11 cellular contexts compared by ENCODE assay signal in the genomic region with DNA sequence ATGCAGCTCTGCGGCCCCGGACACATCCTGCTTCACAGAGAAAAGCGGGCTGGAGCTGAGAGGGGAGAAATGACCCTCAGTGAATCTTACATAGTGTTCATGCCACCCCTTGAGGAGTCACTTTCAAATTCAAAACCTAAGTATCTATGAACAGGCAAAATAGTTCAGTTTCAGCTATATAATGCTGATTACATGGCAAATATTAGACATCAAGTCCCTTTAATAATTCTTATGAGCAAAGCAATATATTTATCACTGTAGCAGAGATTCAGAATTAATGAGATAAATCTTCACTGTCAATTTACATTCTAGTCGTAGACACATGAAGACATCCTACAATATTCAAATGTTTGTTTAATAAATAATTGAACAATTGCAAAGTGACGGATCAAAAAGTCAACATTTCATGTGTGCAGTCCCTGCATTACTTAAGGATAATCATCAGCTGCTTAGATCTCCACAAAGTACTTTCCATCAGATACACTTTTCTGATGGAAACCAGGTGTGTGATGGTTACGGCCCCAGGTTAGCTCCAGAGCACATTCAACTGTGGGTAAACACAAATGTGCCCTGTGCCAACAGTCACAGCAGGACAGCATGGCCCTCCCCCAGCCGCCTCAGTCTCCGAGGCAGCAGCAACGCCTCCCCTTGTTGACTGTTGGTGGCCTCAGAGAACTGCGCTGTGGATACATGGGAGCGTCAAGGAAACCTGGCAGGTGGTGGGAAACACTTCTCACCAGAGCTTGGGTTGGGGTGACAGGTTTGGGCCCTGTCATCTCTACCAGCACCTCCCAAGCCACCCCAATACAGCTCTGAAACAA. TPM values are rescaled to one million over a fixed set of nuclear protein-coding genes. Genes with fewer than 3 reads are reported as not detected.
DNase-seq lines count a peak whose midpoint lies in the region; ATAC-seq, FAIRE-seq and TF ChIP-seq lines count a peak whose summit lies in the region.
"Had no signal": no experiment of that assay in that cellular context is flagged by ENCODE, and none has a peak within 500 bp of the region (broad histone marks: within the 10 kb centered on the region; RNA-seq: fewer than 3 reads in every experiment).

No MANE protein-coding gene starts in this region.

- 46% methylated on average over 11 of the region's 11 CpGs for WGBS in right cardiac atrium
- 8% methylated on average over 10 of the region's 11 CpGs for WGBS in HepG2 (ENCODE audit: low lambda C conversion rate)
- whole genome bisulfite sequencing in urinary bladder, result 48% methylated on average over 11 of the region's 11 CpGs

- no peak for TF ChIP-seq RAD21 in HepG2 (CRISPR knock-in tag; IDR thresholded peaks at IDR 0.05)

- H3K4me3 Mint-ChIP-seq in T-cell, result peak overlapping the region in 2 of 3 donors; percentile 17 to 59

- H4K20me1 ChIP-seq in HepG2 (ENCODE audit: insufficient read depth, low read length), result no peaks in the 10 kb centered on the region

- intact Hi-C loops in right cardiac atrium (cut with DNase I), result no loop called here
- intact Hi-C loops in cardiac septum (cut with DNase I), result no loop called here
- intact Hi-C loops in HepG2 (cut with micrococcal nuclease; ENCODE audit: unreplicated experiment), result no loop called here

- TF ChIP-seq POLR2A in HepG2 (IDR thresholded peaks at IDR 0.05; ENCODE audit: insufficient read depth in 1 of 2, low read depth in 2 of 2, low read length in 2 of 2) (no peak), GM18505 (IDR thresholded peaks at IDR 0.05; ENCODE audit: borderline replicate concordance, extremely low read depth, insufficient read depth, insufficient read length) (no peak)

- DNase-seq in right cardiac atrium, result no peak
- no peak for DNase-seq in cardiac septum (ENCODE audit: low spot score)
- DNase-seq in T-cell, result no peak
- peak; percentile 36 for DNase-seq in HepG2 (ENCODE audit: low spot score)
- DNase-seq in foreskin melanocyte, result no peak
- DNase-seq: sigmoid colon, SW 1271 had no signal

- peak overlapping the region; percentile 63 for H3K4me3 ChIP-seq in right cardiac atrium (ENCODE audit: low read length)
- H3K4me3 ChIP-seq in HepG2 (replicated peaks in 1 of 3; ENCODE audit: insufficient read depth in 1 of 3, low read depth in 2 of 3, low read length in 3 of 3), result peak overlapping the region; percentile 56 to 79 (median 76)
- H3K4me3 ChIP-seq in urinary bladder (ENCODE audit: low read depth, low read length), result peak overlapping the region; percentile 52

- no peak overlapping the region for H3K27ac ChIP-seq in right cardiac atrium (ENCODE audit: low read length)
- H3K27ac ChIP-seq in HepG2 (ENCODE audit: extremely low read length, insufficient read depth, low read length), result no peak overlapping the region
- no peak overlapping the region for H3K27ac ChIP-seq in urinary bladder (ENCODE audit: low read depth)
- H3K27ac ChIP-seq: sigmoid colon had no signal

- TF ChIP-seq EP300 in HepG2 (IDR thresholded peaks at IDR 0.05; ENCODE audit: low read depth in 2 of 2, low read length in 2 of 2) (no peak), HepG2 (CRISPR knock-in tag; IDR thresholded peaks at IDR 0.05; ENCODE audit: borderline replicate concordance) (no peak)

- peak; percentile 54 for TF ChIP-seq CTCF in HepG2 (CRISPR knock-in tag; IDR thresholded peaks at IDR 0.05)

- H3K9me3 ChIP-seq in right cardiac atrium (ENCODE audit: control insufficient read depth, low read length) (no peaks in the 10 kb centered on the region), HepG2 (ENCODE audit: low read length) (no peaks in the 10 kb centered on the region)
- H3K9me3 ChIP-seq: sigmoid colon had no signal

- no peak for FAIRE-seq in HepG2 (lab: Jason Lieb, UNC)
- FAIRE-seq: colon had no signal

- H3K79me2 ChIP-seq in HepG2 (ENCODE audit: insufficient read depth, low read length), result no peaks in the 10 kb centered on the region

- no peaks in the 10 kb centered on the region for H3K9me3 Mint-ChIP-seq in T-cell

- H3K36me3 Mint-ChIP-seq in T-cell, result no peaks in the 10 kb centered on the region

- peaks cover 0 to 11% (median 2%) of the 10 kb centered on the region in 3 donors for H3K4me1 Mint-ChIP-seq in T-cell

- in situ Hi-C loops in HepG2 (cut with HindIII; ENCODE audit: extremely low pct_ligation_motif_present, low pct_unique_long_range_greater_than_20kb), result no loop called here

- H3K36me3 ChIP-seq in HepG2 (replicated peaks in 1 of 2; ENCODE audit: control insufficient read depth in 1 of 2, insufficient read depth in 2 of 2, low read length in 2 of 2) (no peaks in the 10 kb centered on the region), urinary bladder (ENCODE audit: insufficient read depth) (no peaks in the 10 kb centered on the region)
- H3K36me3 ChIP-seq: sigmoid colon had no signal

- peak overlapping the region; percentile 90 for H3K4me2 ChIP-seq in HepG2 (ENCODE audit: low read depth, low read length)

- no peak overlapping the region for H3K9ac ChIP-seq in HepG2 (ENCODE audit: insufficient read depth, low read depth, low read length)

- no peaks in the 10 kb centered on the region for H3K4me1 ChIP-seq in right cardiac atrium (ENCODE audit: control insufficient read depth, insufficient read depth, low read length)
- H3K4me1 ChIP-seq in HepG2 (ENCODE audit: insufficient read depth, low read length), result peaks cover 29% of the 10 kb centered on the region
- H3K4me1 ChIP-seq in urinary bladder (ENCODE audit: insufficient read depth), result peaks cover 5% of the 10 kb centered on the region

- no peak overlapping the region for H3K27ac Mint-ChIP-seq in T-cell

- CTCF ChIA-PET in T-cell (lab: Charles Lee), result interaction anchor here in 1 of 2 donors (0.9 kb wide), 1 partner anchor 72 kb away, joined by 3 read pairs; no protein-coding TSS in a partner anchor
- CTCF ChIA-PET in HepG2 (lab: Yijun Ruan, JAX; ENCODE audit: low intra/inter-chr PET ratio, low total read pairs), result no interaction called here

- no TSS peak for BruUV-seq in HepG2 (replicated peaks; lab: Mats Ljungman, UMichigan)

- H3K27me3 ChIP-seq in right cardiac atrium (ENCODE audit: control insufficient read depth, insufficient read depth), result no peaks in the 10 kb centered on the region
- H3K27me3 ChIP-seq in HepG2 (ENCODE audit: control insufficient read depth in 1 of 2, insufficient read depth in 2 of 2, low read length in 2 of 2), result peaks cover 13 to 51% of the 10 kb centered on the region in 2 experiments; a peak in 4 of 5 replicates

- H2AFZ ChIP-seq in HepG2 (ENCODE audit: low read length), result no peak overlapping the region

- POLR2A ChIA-PET in T-cell (lab: Charles Lee), result no interaction called here
- POLR2A ChIA-PET in HepG2 (lab: Yijun Ruan, JAX), result no interaction called here

- ATAC-seq in right cardiac atrium, result no peak
- ATAC-seq in T-cell (replicated peaks in 1 of 4), result no peak
- peak; percentile 48 for ATAC-seq in HepG2
- ATAC-seq in HG03097 (IDR thresholded peaks at IDR 0.05; ENCODE audit: low FRiP score, unreplicated experiment), result no peak
- no peak for ATAC-seq in GM18505 (IDR thresholded peaks at IDR 0.05; ENCODE audit: unreplicated experiment)

- H3K27me3 Mint-ChIP-seq in T-cell, result peaks cover 39 to 41% of the 10 kb centered on the region in 2 donors

RNA-seq across cellular contexts. Expression of a gene that starts 0.8 kb away (rescaled TPM):
- total RNA-seq in right cardiac atrium, result not detected
- polyA plus RNA-seq in right cardiac atrium, result 0.02 TPM
- total RNA-seq in cardiac septum, result 0.13 TPM
- not detected for total RNA-seq in T-cell
- total RNA-seq in HepG2 (2016; rRNA removed; fragmentation: Illumina TruSeq; extraction: Trizol), result 0.04 TPM in 1 of 2 replicates, not detected in the other
- not detected in 2 replicates for total RNA-seq in HepG2 (2016; cell fraction: cytosol; rRNA removed; fragmentation: Illumina TruSeq; extraction: Trizol; ENCODE audit: low read depth)
- 0.06 TPM in 1 of 2 replicates, not detected in the other for total RNA-seq in HepG2 (2016; cell fraction: insoluble cytoplasmic fraction; rRNA removed; fragmentation: Illumina TruSeq; extraction: Trizol)
- total RNA-seq in HepG2 (2016; cell fraction: membrane; rRNA removed; fragmentation: Illumina TruSeq; extraction: Trizol), result 0.09 TPM in 1 of 2 replicates, not detected in the other
- not detected in 2 replicates for total RNA-seq in HepG2 (2016; cell fraction: nucleus; rRNA removed; fragmentation: Illumina TruSeq; extraction: Trizol)
- 0.01 and 0.04 TPM in 2 replicates for polyA plus RNA-seq in HepG2 (2011; rRNA removed)
- 0.04 and 0.05 TPM in 2 replicates for polyA plus RNA-seq in HepG2 (2011; cell fraction: cytosol; rRNA removed)
- 0.10 TPM in 1 of 2 replicates, not detected in the other for polyA plus RNA-seq in HepG2 (2011; cell fraction: nucleus; rRNA removed)
- not detected in 2 replicates for polyA plus RNA-seq in HepG2 (2012)
- polyA plus RNA-seq in HepG2 (2016; cell fraction: cytosol; fragmentation: Illumina TruSeq; extraction: Trizol; ENCODE audit: low read depth), result not detected in 2 replicates
- polyA plus RNA-seq in HepG2 (2016; cell fraction: insoluble cytoplasmic fraction; fragmentation: Illumina TruSeq; extraction: Trizol; ENCODE audit: low read depth), result 0.10 and 0.19 TPM in 2 replicates
- polyA plus RNA-seq in HepG2 (2016; cell fraction: membrane; fragmentation: Illumina TruSeq; extraction: Trizol; ENCODE audit: low read depth), result 0.16 TPM in 1 of 2 replicates, not detected in the other
- polyA plus RNA-seq in HepG2 (2016; cell fraction: nucleus; fragmentation: Illumina TruSeq; extraction: Trizol; ENCODE audit: insufficient read depth, low read depth), result not detected in 2 replicates
- not detected in 2 replicates for polyA minus RNA-seq in HepG2 (2011; rRNA and poly(A)+ RNA removed; ENCODE audit: low replicate concordance)
- polyA minus RNA-seq in HepG2 (2011; cell fraction: cytosol; rRNA and poly(A)+ RNA removed), result not detected in 2 replicates
- polyA minus RNA-seq in HepG2 (2011; cell fraction: nucleus; rRNA and poly(A)+ RNA removed), result 0.12 TPM in 1 of 2 replicates, not detected in the other
- total RNA-seq in urinary bladder, result not detected
- not detected for polyA plus RNA-seq in urinary bladder

RNA-seq across cellular contexts. Expression of a gene that starts 33.4 kb away (rescaled TPM):
- 10 to 100 TPM; 23.6 to 25.2 (median 24.3) TPM for total RNA-seq in right cardiac atrium
- 45.8 TPM for polyA plus RNA-seq in right cardiac atrium
- total RNA-seq in cardiac septum, result 25.1 TPM
- 10 to 100 TPM; 13.8 to 32.0 (median 24.6) TPM for total RNA-seq in T-cell
- 90.7 and 115 TPM in 2 replicates for total RNA-seq in HepG2 (2016; rRNA removed; fragmentation: Illumina TruSeq; extraction: Trizol)
- 57.6 and 70.5 TPM in 2 replicates for total RNA-seq in HepG2 (2016; cell fraction: cytosol; rRNA removed; fragmentation: Illumina TruSeq; extraction: Trizol; ENCODE audit: low read depth)
- 91.5 and 114 TPM in 2 replicates for total RNA-seq in HepG2 (2016; cell fraction: insoluble cytoplasmic fraction; rRNA removed; fragmentation: Illumina TruSeq; extraction: Trizol)
- total RNA-seq in HepG2 (2016; cell fraction: membrane; rRNA removed; fragmentation: Illumina TruSeq; extraction: Trizol), result 89.7 and 105 TPM in 2 replicates
- total RNA-seq in HepG2 (2016; cell fraction: nucleus; rRNA removed; fragmentation: Illumina TruSeq; extraction: Trizol), result 87.1 and 96.7 TPM in 2 replicates
- 127 and 147 TPM in 2 replicates for polyA plus RNA-seq in HepG2 (2011; rRNA removed)
- 78.9 and 125 TPM in 2 replicates for polyA plus RNA-seq in HepG2 (2011; cell fraction: cytosol; rRNA removed)
- polyA plus RNA-seq in HepG2 (2011; cell fraction: nucleus; rRNA removed), result 56.7 and 94.6 TPM in 2 replicates
- 100 and 109 TPM in 2 replicates for polyA plus RNA-seq in HepG2 (2012)
- 67.5 and 94.2 TPM in 2 replicates for polyA plus RNA-seq in HepG2 (2016; cell fraction: cytosol; fragmentation: Illumina TruSeq; extraction: Trizol; ENCODE audit: low read depth)
- 112 and 116 TPM in 2 replicates for polyA plus RNA-seq in HepG2 (2016; cell fraction: insoluble cytoplasmic fraction; fragmentation: Illumina TruSeq; extraction: Trizol; ENCODE audit: low read depth)
- polyA plus RNA-seq in HepG2 (2016; cell fraction: membrane; fragmentation: Illumina TruSeq; extraction: Trizol; ENCODE audit: low read depth), result 96.5 and 108 TPM in 2 replicates
- 168 and 175 TPM in 2 replicates for polyA plus RNA-seq in HepG2 (2016; cell fraction: nucleus; fragmentation: Illumina TruSeq; extraction: Trizol; ENCODE audit: insufficient read depth, low read depth)
- polyA minus RNA-seq in HepG2 (2011; rRNA and poly(A)+ RNA removed; ENCODE audit: low replicate concordance), result 13.9 and 35.5 TPM in 2 replicates
- polyA minus RNA-seq in HepG2 (2011; cell fraction: cytosol; rRNA and poly(A)+ RNA removed), result 26.1 and 26.7 TPM in 2 replicates
- polyA minus RNA-seq in HepG2 (2011; cell fraction: nucleus; rRNA and poly(A)+ RNA removed), result 65.1 and 95.4 TPM in 2 replicates
- 37.4 TPM for total RNA-seq in urinary bladder
- 47.2 TPM for polyA plus RNA-seq in urinary bladder
